Comparison of ENCODE assay signal across 1 cellular context in the genomic region with DNA sequence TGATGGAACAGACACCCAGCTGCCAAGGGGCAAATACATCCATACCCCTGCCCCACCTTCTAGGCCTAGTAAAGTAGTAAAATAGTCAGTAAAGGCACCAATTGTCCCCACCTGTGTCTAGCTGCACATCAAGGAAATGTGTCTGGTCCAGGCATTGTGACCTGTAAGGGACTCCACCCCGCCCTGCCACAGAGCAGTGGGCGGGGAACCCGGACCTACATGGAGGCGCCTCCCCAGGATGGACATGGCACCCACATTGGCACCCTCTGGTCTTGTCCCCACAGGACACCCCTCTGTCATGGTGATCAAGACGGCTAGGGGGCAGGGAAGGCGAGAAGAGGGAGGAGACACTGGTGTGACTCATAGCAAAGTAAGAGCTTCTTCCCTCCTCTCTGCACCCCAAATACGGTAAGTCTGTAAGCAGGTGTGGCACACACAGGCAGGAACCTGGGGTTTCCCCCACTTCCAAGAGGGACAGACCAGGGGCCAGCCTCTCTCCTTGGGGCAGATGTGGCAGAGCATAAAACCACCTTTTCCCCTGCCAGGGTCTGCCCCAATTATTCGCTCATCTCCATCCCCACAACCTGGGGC.
TF ChIP-seq lines count a peak whose summit lies in the region.

No MANE protein-coding gene starts in this region.

TF ChIP-seq in H1, 55 proteins besides CTCF, POLR2A, EP300 and RAD21:
- no peak for TF ChIP-seq KDM5A (IDR thresholded peaks at IDR 0.05; ENCODE audit: low read length)
- no peak for TF ChIP-seq CTBP2 (IDR thresholded peaks at IDR 0.05; ENCODE audit: borderline replicate concordance, insufficient read depth, insufficient read length, low read length)
- no peak for TF ChIP-seq CBX5 (IDR thresholded peaks at IDR 0.05; ENCODE audit: low read depth, low read length)
- no peak for TF ChIP-seq SP1 (IDR thresholded peaks at IDR 0.05; ENCODE audit: low read depth, low read length)
- no peak for TF ChIP-seq NANOG (IDR thresholded peaks at IDR 0.05; ENCODE audit: insufficient read depth, low read depth, low read length, poor library complexity, severe bottlenecking)
- TF ChIP-seq CHD2 (IDR thresholded peaks at IDR 0.05; ENCODE audit: low read length), result no peak
- no peak for TF ChIP-seq EZH2 (IDR thresholded peaks at IDR 0.05; ENCODE audit: low read depth, low read length, severe bottlenecking)
- TF ChIP-seq SP2 (IDR thresholded peaks at IDR 0.05; ENCODE audit: low read length), result no peak
- no peak for TF ChIP-seq CEBPB (IDR thresholded peaks at IDR 0.05; ENCODE audit: low read depth, low read length)
- TF ChIP-seq, protein P1, sequence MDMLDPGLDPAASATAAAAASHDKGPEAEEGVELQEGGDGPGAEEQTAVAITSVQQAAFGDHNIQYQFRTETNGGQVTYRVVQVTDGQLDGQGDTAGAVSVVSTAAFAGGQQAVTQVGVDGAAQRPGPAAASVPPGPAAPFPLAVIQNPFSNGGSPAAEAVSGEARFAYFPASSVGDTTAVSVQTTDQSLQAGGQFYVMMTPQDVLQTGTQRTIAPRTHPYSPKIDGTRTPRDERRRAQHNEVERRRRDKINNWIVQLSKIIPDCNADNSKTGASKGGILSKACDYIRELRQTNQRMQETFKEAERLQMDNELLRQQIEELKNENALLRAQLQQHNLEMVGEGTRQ (IDR thresholded peaks at IDR 0.05; ENCODE audit: low read length), result no peak
- TF ChIP-seq BRCA1 (IDR thresholded peaks at IDR 0.05; ENCODE audit: low read depth, low read length), result no peak
- TF ChIP-seq JUN (IDR thresholded peaks at IDR 0.05; ENCODE audit: low read depth, low read length), result no peak
- TF ChIP-seq ASH2L (IDR thresholded peaks at IDR 0.05; ENCODE audit: low read length), result no peak
- TF ChIP-seq RNF2 (IDR thresholded peaks at IDR 0.05; ENCODE audit: borderline replicate concordance, low read depth, low read length, missing control alignments, poor library complexity, severe bottlenecking), result no peak
- no peak for TF ChIP-seq EGR1 (IDR thresholded peaks at IDR 0.05; ENCODE audit: borderline replicate concordance, low read depth, low read length)
- TF ChIP-seq TAF1 (IDR thresholded peaks at IDR 0.05; ENCODE audit: low read depth, low read length), result no peak
- no peak for TF ChIP-seq CHD7 (IDR thresholded peaks at IDR 0.05; ENCODE audit: insufficient replicate concordance, low read length)
- TF ChIP-seq JUND (IDR thresholded peaks at IDR 0.05; ENCODE audit: low read length), result no peak
- no peak for TF ChIP-seq SAP30 (IDR thresholded peaks at IDR 0.05; ENCODE audit: insufficient read depth, insufficient replicate concordance, low read length)
- TF ChIP-seq KDM1A (IDR thresholded peaks at IDR 0.05; ENCODE audit: borderline replicate concordance, low read length), result no peak
